27 cellular contexts compared by ENCODE assay signal in genomic region chr4:165725352-165725751, GRCh38.
DNase-seq lines count a peak whose midpoint lies in the region; ATAC-seq, FAIRE-seq and TF ChIP-seq lines count a peak whose summit lies in the region.
"Had no signal": no experiment of that assay in that cellular context is flagged by ENCODE, and none has a peak within 500 bp of the region (broad histone marks: within the 10 kb centered on the region; RNA-seq: fewer than 3 reads in every experiment).

No MANE protein-coding gene starts in this region.

- H3K79me2 ChIP-seq in HepG2 (ENCODE audit: insufficient read depth, low read length): no peaks in the 10 kb centered on the region

- intact Hi-C loops in HepG2 (cut with micrococcal nuclease; ENCODE audit: unreplicated experiment): no loop called here

- in situ Hi-C loops in HepG2 (cut with HindIII; ENCODE audit: extremely low pct_ligation_motif_present, low pct_unique_long_range_greater_than_20kb): no loop called here

- peaks cover 4 to 40% (median 20%) of the 10 kb centered on the region in 4 donors for H3K4me1 ChIP-seq in liver (ENCODE audit: control insufficient read depth in 4 of 4, insufficient read depth in 4 of 4, low read length in 3 of 4)
- H3K4me1 ChIP-seq in HepG2 (ENCODE audit: insufficient read depth, low read length): no peaks in the 10 kb centered on the region
- no peaks in the 10 kb centered on the region for H3K4me1 ChIP-seq in small intestine (ENCODE audit: control insufficient read depth in 2 of 2, insufficient read depth in 1 of 2, low read depth in 1 of 2, low read length in 1 of 2)
- H3K4me1 ChIP-seq: A549; BLaER1 treated with 17β-estradiol and CSF1 and Interleukin-3, amounts not matched to agents 10 nM and 100 nM; Caco-2 had no signal

- no peaks in the 10 kb centered on the region for H3K36me3 Mint-ChIP-seq in nephron (ENCODE audit: low read depth)
- H3K36me3 Mint-ChIP-seq in stimulated activated memory B cell treated with anti-CD40 and anti-IgM and Interleukin-4, amounts not matched to agents 10 μg/mL and 1 μg/mL and 100 μg/mL, for 72 hours: no peaks in the 10 kb centered on the region
- H3K36me3 Mint-ChIP-seq: CD8-positive, alpha-beta T cell had no signal

- peaks cover 19% of the 10 kb centered on the region for H3K4me1 Mint-ChIP-seq in nephron
- H3K4me1 Mint-ChIP-seq in stimulated activated memory B cell treated with anti-CD40 and anti-IgM and Interleukin-4, amounts not matched to agents 10 μg/mL and 1 μg/mL and 100 μg/mL, for 72 hours: no peaks in the 10 kb centered on the region
- H3K4me1 Mint-ChIP-seq: B cell had no signal

- no peak for TF ChIP-seq CTCF in liver (IDR thresholded peaks at IDR 0.05; ENCODE audit: low read depth, low read length, missing input control)
- no peak for TF ChIP-seq CTCF in HepG2 (CRISPR knock-in tag; IDR thresholded peaks at IDR 0.05)
- no peak for TF ChIP-seq CTCF in nephron (IDR thresholded peaks at IDR 0.05; ENCODE audit: unreplicated experiment in 3 of 3)
- TF ChIP-seq CTCF in GM10248 (IDR thresholded peaks at IDR 0.05; ENCODE audit: control extremely low read depth, extremely low read depth, low read depth, missing control alignments): no peak

- DNase-seq in HepG2 (ENCODE audit: low spot score): no peak
- no peak for DNase-seq in left lobe of liver (ENCODE audit: low spot score)
- peak; percentile 10 for DNase-seq in small intestine
- no peak for DNase-seq in HUDEP-2 (lab: John Stamatoyannopoulos, UW; ENCODE audit: unreplicated experiment in 76 of 76)
- DNase-seq in GM10248 (ENCODE audit: extremely low spot score): no peak
- DNase-seq: AML-193; Caco-2; Calu3; CD4-positive, alpha-beta T cell; CD8-positive, alpha-beta T cell; DMS 273 treated with DMSO at 0.1 percent for 48 hours; DMS153; DMS53; DMS79; DND-41; EL; GDM1 had no signal

- H3K4me2 ChIP-seq in HepG2 (ENCODE audit: low read depth, low read length): no peak overlapping the region
- H3K4me2 ChIP-seq: A549; BLaER1 treated with 17β-estradiol and CSF1 and Interleukin-3, amounts not matched to agents 10 nM and 100 nM had no signal

- H3K27ac ChIP-seq in liver (ENCODE audit: low read depth in 1 of 2, low read length in 2 of 2): no peak overlapping the region
- no peak overlapping the region for H3K27ac ChIP-seq in HepG2 (ENCODE audit: extremely low read length, insufficient read depth, low read length)
- H3K27ac ChIP-seq in small intestine (ENCODE audit: low read depth in 1 of 2, low read length in 1 of 2): no peak overlapping the region
- H3K27ac ChIP-seq: 22Rv1; A549; BLaER1 treated with 17β-estradiol and CSF1 and Interleukin-3, amounts not matched to agents 10 nM and 100 nM; C4-2B had no signal

- H3K9ac ChIP-seq in liver (ENCODE audit: low read depth in 1 of 2, low read length in 2 of 2) (no peak overlapping the region), HepG2 (ENCODE audit: insufficient read depth, low read depth, low read length) (no peak overlapping the region)
- H3K9ac ChIP-seq: BLaER1 treated with 17β-estradiol and CSF1 and Interleukin-3, amounts not matched to agents 10 nM and 100 nM had no signal

- no TSS peak for BruUV-seq in HepG2 (replicated peaks; lab: Mats Ljungman, UMichigan)

- H4K20me1 ChIP-seq in HepG2 (ENCODE audit: insufficient read depth, low read length): no peaks in the 10 kb centered on the region
- H4K20me1 ChIP-seq: BLaER1 treated with 17β-estradiol and CSF1 and Interleukin-3, amounts not matched to agents 10 nM and 100 nM had no signal

- ATAC-seq in HepG2: no peak
- peak; percentile 46 for ATAC-seq in left lobe of liver
- ATAC-seq in stimulated activated memory B cell treated with anti-CD40 and anti-IgM and Interleukin-4, amounts not matched to agents 10 μg/mL and 1 μg/mL and 100 μg/mL, for 72 hours: no peak
- ATAC-seq: A549; CD8-positive, alpha-beta T cell had no signal

- POLR2A ChIA-PET in HepG2 (lab: Yijun Ruan, JAX): no interaction called here
- POLR2A ChIA-PET in GM10248 (lab: Yijun Ruan, JAX): no interaction called here

- TF ChIP-seq EP300 in HepG2 (IDR thresholded peaks at IDR 0.05; ENCODE audit: low read depth in 2 of 2, low read length in 2 of 2) (no peak), HepG2 (CRISPR knock-in tag; IDR thresholded peaks at IDR 0.05; ENCODE audit: borderline replicate concordance) (no peak)

- no peak for FAIRE-seq in HepG2 (lab: Jason Lieb, UNC)
- no peak for FAIRE-seq in small intestine (lab: Jason Lieb, UNC)
- FAIRE-seq: A549, GM12891, GM19239 had no signal

- TF ChIP-seq RAD21 in liver (IDR thresholded peaks at IDR 0.05) (no peak), HepG2 (CRISPR knock-in tag; IDR thresholded peaks at IDR 0.05) (no peak)

- WGBS in liver: 41% methylated on average over 1 of the region's 1 CpG
- 0% methylated on average over 1 of the region's 1 CpG for WGBS in HepG2 (ENCODE audit: low lambda C conversion rate)
- WGBS in small intestine, 3 donors: 57 to 68% (median 64%) methylated on average over 1 of the region's 1 CpG

- no peak for TF ChIP-seq POLR2A in HepG2 (IDR thresholded peaks at IDR 0.05; ENCODE audit: insufficient read depth in 1 of 2, low read depth in 2 of 2, low read length in 2 of 2)

- CTCF ChIA-PET in HepG2 (lab: Yijun Ruan, JAX; ENCODE audit: low intra/inter-chr PET ratio, low total read pairs): no interaction called here
- CTCF ChIA-PET in GM10248 (lab: Yijun Ruan, JAX): no interaction called here

- no peaks in the 10 kb centered on the region for H3K9me3 ChIP-seq in liver (ENCODE audit: control insufficient read depth in 4 of 4, low read length in 3 of 4)
- H3K9me3 ChIP-seq in HepG2 (ENCODE audit: low read length): no peaks in the 10 kb centered on the region
- no peaks in the 10 kb centered on the region for H3K9me3 ChIP-seq in small intestine (ENCODE audit: control insufficient read depth, low read depth)
- H3K9me3 ChIP-seq: A549; BLaER1 treated with 17β-estradiol and CSF1 and Interleukin-3, amounts not matched to agents 10 nM and 100 nM; Caco-2 had no signal

- H3K4me3 ChIP-seq in liver (ENCODE audit: low read depth in 1 of 3, low read length in 3 of 3): no peak overlapping the region
- H3K4me3 ChIP-seq in HepG2 (replicated peaks in 1 of 3; ENCODE audit: insufficient read depth in 1 of 3, low read depth in 2 of 3, low read length in 3 of 3): no peak overlapping the region
- no peak overlapping the region for H3K4me3 ChIP-seq in small intestine (ENCODE audit: low read depth in 1 of 2, low read length in 2 of 2)
- H3K4me3 ChIP-seq: A549; BLaER1 treated with 17β-estradiol and CSF1 and Interleukin-3, amounts not matched to agents 10 nM and 100 nM had no signal

- H3K27ac Mint-ChIP-seq in nephron: peak overlapping the region in 2 of 3 experiments; percentile 23 to 71
- no peak overlapping the region for H3K27ac Mint-ChIP-seq in stimulated activated memory B cell treated with anti-CD40 and anti-IgM and Interleukin-4, amounts not matched to agents 10 μg/mL and 1 μg/mL and 100 μg/mL, for 72 hours
- H3K27ac Mint-ChIP-seq: B cell; CD4-positive, alpha-beta T cell; CD8-positive, alpha-beta T cell had no signal

- no peaks in the 10 kb centered on the region for H3K36me3 ChIP-seq in liver (ENCODE audit: control insufficient read depth in 4 of 4, insufficient read depth in 3 of 4, low read depth in 1 of 4, low read length in 3 of 4)
- H3K36me3 ChIP-seq in HepG2 (replicated peaks in 1 of 2; ENCODE audit: control insufficient read depth in 1 of 2, insufficient read depth in 2 of 2, low read length in 2 of 2): no peaks in the 10 kb centered on the region
- no peaks in the 10 kb centered on the region for H3K36me3 ChIP-seq in small intestine (ENCODE audit: control insufficient read depth in 2 of 2, insufficient read depth in 2 of 2, low read length in 2 of 2)
- H3K36me3 ChIP-seq: BLaER1 treated with 17β-estradiol and CSF1 and Interleukin-3, amounts not matched to agents 10 nM and 100 nM had no signal

- H3K27me3 ChIP-seq in liver (ENCODE audit: control insufficient read depth in 4 of 4, insufficient read depth in 4 of 4, low read length in 3 of 4) (no peaks in the 10 kb centered on the region), HepG2 (ENCODE audit: control insufficient read depth in 1 of 2, insufficient read depth in 2 of 2, low read length in 2 of 2) (no peaks in the 10 kb centered on the region), small intestine (ENCODE audit: control insufficient read depth in 2 of 2, insufficient read depth in 2 of 2, low read length in 2 of 2) (no peaks in the 10 kb centered on the region)
- H3K27me3 ChIP-seq: BLaER1 treated with 17β-estradiol and CSF1 and Interleukin-3, amounts not matched to agents 10 nM and 100 nM had no signal

- H2AFZ ChIP-seq in HepG2 (ENCODE audit: low read length): no peak overlapping the region

- peaks cover 2% of the 10 kb centered on the region for H3K9me3 Mint-ChIP-seq in nephron
- H3K9me3 Mint-ChIP-seq in stimulated activated memory B cell treated with anti-CD40 and anti-IgM and Interleukin-4, amounts not matched to agents 10 μg/mL and 1 μg/mL and 100 μg/mL, for 72 hours: no peaks in the 10 kb centered on the region
- H3K9me3 Mint-ChIP-seq: CD4-positive, alpha-beta T cell; CD8-positive, alpha-beta T cell had no signal

- H3K27me3 Mint-ChIP-seq in nephron (ENCODE audit: low read depth): no peaks in the 10 kb centered on the region
- no peaks in the 10 kb centered on the region for H3K27me3 Mint-ChIP-seq in stimulated activated memory B cell treated with anti-CD40 and anti-IgM and Interleukin-4, amounts not matched to agents 10 μg/mL and 1 μg/mL and 100 μg/mL, for 72 hours
- H3K27me3 Mint-ChIP-seq: B cell; CD4-positive, alpha-beta T cell had no signal

- no peak overlapping the region for H3K4me3 Mint-ChIP-seq in nephron
- no peak overlapping the region for H3K4me3 Mint-ChIP-seq in stimulated activated memory B cell treated with anti-CD40 and anti-IgM and Interleukin-4, amounts not matched to agents 10 μg/mL and 1 μg/mL and 100 μg/mL, for 72 hours
- H3K4me3 Mint-ChIP-seq: B cell; CD4-positive, alpha-beta T cell; CD8-positive, alpha-beta T cell had no signal

TF ChIP-seq in liver, 16 proteins besides CTCF, POLR2A, EP300 and RAD21:
- TF ChIP-seq YY1 (IDR thresholded peaks at IDR 0.05): no peak
- no peak for TF ChIP-seq EGR1 (IDR thresholded peaks at IDR 0.05; ENCODE audit: low read depth in 2 of 2)
- TF ChIP-seq HNF4A (conservative IDR thresholded peaks at IDR 0.05): peak; percentile 68 to 73
- no peak for TF ChIP-seq NR2F2 (IDR thresholded peaks at IDR 0.05)
- peak; percentile 26 for TF ChIP-seq HNF4G (IDR thresholded peaks at IDR 0.05)
- TF ChIP-seq FOXA2 (IDR thresholded peaks at IDR 0.05): no peak
TF ChIP-seq in liver: peak in this region for 2.

TF ChIP-seq in HepG2, 621 proteins besides CTCF, POLR2A, EP300 and RAD21 (continues in another document):
- TF ChIP-seq ZNF431 (CRISPR knock-in tag; IDR thresholded peaks at IDR 0.05; ENCODE audit: borderline replicate concordance, low read depth): no peak
- no peak for TF ChIP-seq SMAD9 (CRISPR knock-in tag; IDR thresholded peaks at IDR 0.05)
